1 cellular context compared by ENCODE assay signal in the genomic region with DNA sequence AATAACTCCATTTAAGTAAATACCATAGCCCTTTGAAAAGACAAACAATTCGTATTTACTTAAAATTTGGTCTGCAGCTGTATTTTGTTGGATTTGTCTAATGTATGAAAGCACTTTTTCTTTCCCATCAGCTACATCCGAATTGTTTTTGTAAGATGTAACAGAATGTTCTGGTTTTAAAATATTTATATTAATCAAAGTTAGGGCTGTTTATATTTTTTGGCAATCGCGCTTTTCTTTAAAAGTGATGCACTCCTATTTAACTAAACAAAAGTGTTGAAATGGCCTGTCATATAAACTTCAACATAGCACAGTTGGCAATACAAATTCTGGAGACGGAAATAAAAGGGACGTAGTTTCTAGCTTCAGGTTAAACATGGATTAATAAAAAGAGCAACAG.
TF ChIP-seq lines count a peak whose summit lies in the region.

No MANE protein-coding gene starts in this region.

TF ChIP-seq in GM12878, 131 proteins besides CTCF, POLR2A, EP300 and RAD21 (continued from another document):
- TF ChIP-seq, protein P1, sequence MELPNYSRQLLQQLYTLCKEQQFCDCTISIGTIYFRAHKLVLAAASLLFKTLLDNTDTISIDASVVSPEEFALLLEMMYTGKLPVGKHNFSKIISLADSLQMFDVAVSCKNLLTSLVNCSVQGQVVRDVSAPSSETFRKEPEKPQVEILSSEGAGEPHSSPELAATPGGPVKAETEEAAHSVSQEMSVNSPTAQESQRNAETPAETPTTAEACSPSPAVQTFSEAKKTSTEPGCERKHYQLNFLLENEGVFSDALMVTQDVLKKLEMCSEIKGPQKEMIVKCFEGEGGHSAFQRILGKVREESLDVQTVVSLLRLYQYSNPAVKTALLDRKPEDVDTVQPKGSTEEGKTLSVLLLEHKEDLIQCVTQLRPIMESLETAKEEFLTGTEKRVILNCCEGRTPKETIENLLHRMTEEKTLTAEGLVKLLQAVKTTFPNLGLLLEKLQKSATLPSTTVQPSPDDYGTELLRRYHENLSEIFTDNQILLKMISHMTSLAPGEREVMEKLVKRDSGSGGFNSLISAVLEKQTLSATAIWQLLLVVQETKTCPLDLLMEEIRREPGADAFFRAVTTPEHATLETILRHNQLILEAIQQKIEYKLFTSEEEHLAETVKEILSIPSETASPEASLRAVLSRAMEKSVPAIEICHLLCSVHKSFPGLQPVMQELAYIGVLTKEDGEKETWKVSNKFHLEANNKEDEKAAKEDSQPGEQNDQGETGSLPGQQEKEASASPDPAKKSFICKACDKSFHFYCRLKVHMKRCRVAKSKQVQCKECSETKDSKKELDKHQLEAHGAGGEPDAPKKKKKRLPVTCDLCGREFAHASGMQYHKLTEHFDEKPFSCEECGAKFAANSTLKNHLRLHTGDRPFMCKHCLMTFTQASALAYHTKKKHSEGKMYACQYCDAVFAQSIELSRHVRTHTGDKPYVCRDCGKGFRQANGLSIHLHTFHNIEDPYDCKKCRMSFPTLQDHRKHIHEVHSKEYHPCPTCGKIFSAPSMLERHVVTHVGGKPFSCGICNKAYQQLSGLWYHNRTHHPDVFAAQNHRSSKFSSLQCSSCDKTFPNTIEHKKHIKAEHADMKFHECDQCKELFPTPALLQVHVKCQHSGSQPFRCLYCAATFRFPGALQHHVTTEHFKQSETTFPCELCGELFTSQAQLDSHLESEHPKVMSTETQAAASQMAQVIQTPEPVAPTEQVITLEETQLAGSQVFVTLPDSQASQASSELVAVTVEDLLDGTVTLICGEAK (IDR thresholded peaks at IDR 0.05; ENCODE audit: borderline replicate concordance), result no peak
- TF ChIP-seq ZNF622 (IDR thresholded peaks at IDR 0.05), result no peak
- TF ChIP-seq, protein P2, sequence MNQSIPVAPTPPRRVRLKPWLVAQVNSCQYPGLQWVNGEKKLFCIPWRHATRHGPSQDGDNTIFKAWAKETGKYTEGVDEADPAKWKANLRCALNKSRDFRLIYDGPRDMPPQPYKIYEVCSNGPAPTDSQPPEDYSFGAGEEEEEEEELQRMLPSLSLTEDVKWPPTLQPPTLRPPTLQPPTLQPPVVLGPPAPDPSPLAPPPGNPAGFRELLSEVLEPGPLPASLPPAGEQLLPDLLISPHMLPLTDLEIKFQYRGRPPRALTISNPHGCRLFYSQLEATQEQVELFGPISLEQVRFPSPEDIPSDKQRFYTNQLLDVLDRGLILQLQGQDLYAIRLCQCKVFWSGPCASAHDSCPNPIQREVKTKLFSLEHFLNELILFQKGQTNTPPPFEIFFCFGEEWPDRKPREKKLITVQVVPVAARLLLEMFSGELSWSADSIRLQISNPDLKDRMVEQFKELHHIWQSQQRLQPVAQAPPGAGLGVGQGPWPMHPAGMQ (IDR thresholded peaks at IDR 0.05; ENCODE audit: borderline replicate concordance), result no peak
- TF ChIP-seq, protein P3, sequence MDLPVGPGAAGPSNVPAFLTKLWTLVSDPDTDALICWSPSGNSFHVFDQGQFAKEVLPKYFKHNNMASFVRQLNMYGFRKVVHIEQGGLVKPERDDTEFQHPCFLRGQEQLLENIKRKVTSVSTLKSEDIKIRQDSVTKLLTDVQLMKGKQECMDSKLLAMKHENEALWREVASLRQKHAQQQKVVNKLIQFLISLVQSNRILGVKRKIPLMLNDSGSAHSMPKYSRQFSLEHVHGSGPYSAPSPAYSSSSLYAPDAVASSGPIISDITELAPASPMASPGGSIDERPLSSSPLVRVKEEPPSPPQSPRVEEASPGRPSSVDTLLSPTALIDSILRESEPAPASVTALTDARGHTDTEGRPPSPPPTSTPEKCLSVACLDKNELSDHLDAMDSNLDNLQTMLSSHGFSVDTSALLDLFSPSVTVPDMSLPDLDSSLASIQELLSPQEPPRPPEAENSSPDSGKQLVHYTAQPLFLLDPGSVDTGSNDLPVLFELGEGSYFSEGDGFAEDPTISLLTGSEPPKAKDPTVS (IDR thresholded peaks at IDR 0.05; ENCODE audit: low read depth, low read length), result no peak
- TF ChIP-seq SMAD1 (IDR thresholded peaks at IDR 0.05; ENCODE audit: low read depth, partially characterized antibody), result no peak
- TF ChIP-seq SREBF2 (IDR thresholded peaks at IDR 0.05; ENCODE audit: low read length), result no peak
